Comparison of ENCODE assay signal across 8 cellular contexts in genomic region chr17:8126306-8127066, GRCh38. TPM values are rescaled to one million over a fixed set of nuclear protein-coding genes. Genes with fewer than 3 reads are reported as not detected.
DNase-seq lines count a peak whose midpoint lies in the region; ATAC-seq, FAIRE-seq and TF ChIP-seq lines count a peak whose summit lies in the region.

No MANE protein-coding gene starts in this region.

- no peaks in the 10 kb centered on the region for H3K9me2 ChIP-seq in GM23248 (ENCODE audit: insufficient read depth)

- H3K4me3 Mint-ChIP-seq in CD8-positive, alpha-beta memory T cell: peak overlapping the region; percentile 85 to 94 (median 92)

- WGBS in GM23248 (ENCODE audit: low coverage in 1 of 2, low lambda C conversion rate in 2 of 2, missing lambda C conversion rate in 2 of 2), 2 experiments: 1% methylated on average over 24 to 34 of the region's 61 CpGs
- WGBS in right cardiac atrium: under 1% methylated on average over 60 of the region's 61 CpGs

- peaks cover 0 to 2% (median 0%) of the 10 kb centered on the region in 5 donors for H3K9me3 Mint-ChIP-seq in CD8-positive, alpha-beta memory T cell

- H3F3A ChIP-seq in GM23248 (ENCODE audit: insufficient read depth): peaks cover 14% of the 10 kb centered on the region

- H3K36me3 ChIP-seq in CD8-positive, alpha-beta memory T cell (ENCODE audit: insufficient read depth, low read length): no peaks in the 10 kb centered on the region
- no peaks in the 10 kb centered on the region for H3K36me3 ChIP-seq in GM23248 (ENCODE audit: low read depth)

- H3K27me3 ChIP-seq in CD8-positive, alpha-beta memory T cell (ENCODE audit: insufficient read depth, low read length, poor library complexity, severe bottlenecking): peaks cover 7% of the 10 kb centered on the region
- H3K27me3 ChIP-seq in GM23248 (replicated peaks; ENCODE audit: insufficient read depth) (no peaks in the 10 kb centered on the region), right cardiac atrium (ENCODE audit: control insufficient read depth, insufficient read depth) (no peaks in the 10 kb centered on the region)

- no peaks in the 10 kb centered on the region for H4K20me1 ChIP-seq in GM23248 (ENCODE audit: insufficient read depth)

- peak overlapping the region; percentile 5 to 91 (median 82) for H3K27ac Mint-ChIP-seq in CD8-positive, alpha-beta memory T cell

- peaks cover 40% of the 10 kb centered on the region for H3K4me1 ChIP-seq in CD8-positive, alpha-beta memory T cell (ENCODE audit: insufficient read depth, low read length)
- peaks cover 19% of the 10 kb centered on the region for H3K4me1 ChIP-seq in GM23248 (ENCODE audit: insufficient read depth)
- H3K4me1 ChIP-seq in right cardiac atrium (ENCODE audit: control insufficient read depth, insufficient read depth, low read length): peaks cover 5% of the 10 kb centered on the region

- in situ Hi-C loops in GM23248 (cut with MboI): no loop called here

- peak overlapping the region; percentile 60 for H3K9ac ChIP-seq in GM23248

- CTCF ChIA-PET in CD8-positive, alpha-beta memory T cell (lab: Charles Lee): interaction anchor here (0.7 to 2.5 kb wide), 5 partner anchors 8 to 47 kb away, joined by 3 to 17 read pairs (median 3); partner anchors contain the start of gene ALOXE3

- intact Hi-C loops in right cardiac atrium (cut with DNase I): loop anchor here (10.0 kb wide), 3 partner anchors 48 to 98 kb away; partner anchors contain the start of gene TMEM107 (in 1 of the 4)

- POLR2A ChIA-PET in CD8-positive, alpha-beta memory T cell (lab: Charles Lee): interaction anchor here (1.3 to 2.3 kb wide), 3 partner anchors 12 to 95 kb away, joined by 4 to 8 read pairs (median 4); no protein-coding TSS in a partner anchor

- peak overlapping the region; percentile 24 for H3K27ac ChIP-seq in CD8-positive, alpha-beta memory T cell (ENCODE audit: low read depth, low read length)
- peak overlapping the region; percentile 3; the same call in 1 of the 2 replicates for H3K27ac ChIP-seq in GM23248
- H3K27ac ChIP-seq in angular gyrus (ENCODE audit: low read depth, low read length): peak overlapping the region; percentile 40
- peak overlapping the region; percentile 69 for H3K27ac ChIP-seq in right cardiac atrium (ENCODE audit: low read length)

- peak; percentile 33 to 55 (median 46) for DNase-seq in CD8-positive, alpha-beta memory T cell
- DNase-seq in GM23248 (peak; percentile 67), OCI-M1 (lab: John Stamatoyannopoulos, UW) (peak; percentile 74), right cardiac atrium (peak in 2 of 3 donors; percentile 74 to 77), retinal pigment epithelial cell (ENCODE audit: low read depth) (no peak), DMS153 treated with DMSO at 0.1 percent for 48 hours (lab: John Stamatoyannopoulos, UW; ENCODE audit: unreplicated experiment) (no peak), D721Med (ENCODE audit: insufficient read length, low spot score) (no peak)

- peaks cover 0 to 11% (median 0%) of the 10 kb centered on the region in 3 donors for H3K36me3 Mint-ChIP-seq in CD8-positive, alpha-beta memory T cell

- FAIRE-seq in D721Med (lab: Jason Lieb, UNC): no peak

- H3K9me3 ChIP-seq in CD8-positive, alpha-beta memory T cell (ENCODE audit: low read length): no peaks in the 10 kb centered on the region
- no peaks in the 10 kb centered on the region for H3K9me3 ChIP-seq in GM23248 (ENCODE audit: low read depth)
- H3K9me3 ChIP-seq in right cardiac atrium (ENCODE audit: control insufficient read depth, low read length): no peaks in the 10 kb centered on the region

- TF ChIP-seq CTCF in retinal pigment epithelial cell (conservative IDR thresholded peaks at IDR 0.05; ENCODE audit: low read depth, low read length) (no peak), D721Med (IDR thresholded peaks at IDR 0.05; ENCODE audit: insufficient read depth, missing control alignments) (no peak)

- H3K27me3 Mint-ChIP-seq in CD8-positive, alpha-beta memory T cell: peaks cover 17 to 31% of the 10 kb centered on the region in 2 donors

- peak; percentile 43 to 66 for ATAC-seq in right cardiac atrium

- peak overlapping the region; percentile 91 for H3K4me3 ChIP-seq in CD8-positive, alpha-beta memory T cell (ENCODE audit: low read length)
- peak overlapping the region; percentile 75 for H3K4me3 ChIP-seq in GM23248
- peak overlapping the region; percentile 94 for H3K4me3 ChIP-seq in right cardiac atrium (ENCODE audit: low read length)
- peak overlapping the region; percentile 78 for H3K4me3 ChIP-seq in retinal pigment epithelial cell (ENCODE audit: low read length)

- H3K79me2 ChIP-seq in GM23248 (ENCODE audit: insufficient read depth): no peaks in the 10 kb centered on the region

- peak overlapping the region; percentile 93 for H2AFZ ChIP-seq in GM23248

- H3K4me1 Mint-ChIP-seq in CD8-positive, alpha-beta memory T cell: peaks cover 43 to 54% (median 51%) of the 10 kb centered on the region in 3 donors

- H3K4me2 ChIP-seq in GM23248 (ENCODE audit: unreplicated experiment): peak overlapping the region; percentile 96

RNA-seq across cellular contexts. Expression of gene HES7, which starts 2.6 kb away (rescaled TPM):
- total RNA-seq in CD8-positive, alpha-beta memory T cell: 1 to 10 TPM; 1.6 to 1.8 TPM
- polyA plus RNA-seq in CD8-positive, alpha-beta memory T cell: not detected
- not detected in 2 replicates for total RNA-seq in GM23248 (2014; rRNA removed; shearing (Covaris generic))
- polyA plus RNA-seq in GM23248 (2016; fragmentation: Nextera tagmentation; extraction: Ambion mirVana) (not detected in 2 replicates), right cardiac atrium (0.25 TPM)
- total RNA-seq in right cardiac atrium: under 1 TPM; 0.62 to 0.76 (median 0.73) TPM

RNA-seq across cellular contexts. Expression of gene ALOXE3, which starts 8.2 kb away (rescaled TPM):
- total RNA-seq in CD8-positive, alpha-beta memory T cell: not detected
- not detected for polyA plus RNA-seq in CD8-positive, alpha-beta memory T cell
- total RNA-seq in GM23248 (2014; rRNA removed; shearing (Covaris generic)): under 0.01 TPM in 1 of 2 replicates, not detected in the other
- polyA plus RNA-seq in GM23248 (2016; fragmentation: Nextera tagmentation; extraction: Ambion mirVana): 0.11 and 0.19 TPM in 2 replicates
- total RNA-seq in right cardiac atrium: not detected
- polyA plus RNA-seq in right cardiac atrium: not detected

RNA-seq across cellular contexts. Expression of gene PER1, which starts 25.7 kb away (rescaled TPM):
- 10 to 100 TPM; 26.5 to 35.8 TPM for total RNA-seq in CD8-positive, alpha-beta memory T cell
- polyA plus RNA-seq in CD8-positive, alpha-beta memory T cell: 12.1 TPM
- total RNA-seq in GM23248 (2014; rRNA removed; shearing (Covaris generic)): 4.4 and 5.1 TPM in 2 replicates
- polyA plus RNA-seq in GM23248 (2016; fragmentation: Nextera tagmentation; extraction: Ambion mirVana) (5.3 and 5.9 TPM in 2 replicates), right cardiac atrium (110 TPM)
- 100 to 1,000 TPM in 3 of 4 donors, 10 to 100 TPM in 1; 96.2 to 150 (median 124) TPM for total RNA-seq in right cardiac atrium

RNA-seq across cellular contexts. Expression of gene VAMP2, which starts 36.3 kb away (rescaled TPM):
- total RNA-seq in CD8-positive, alpha-beta memory T cell: 10 to 100 TPM; 38.3 to 41.0 TPM
- polyA plus RNA-seq in CD8-positive, alpha-beta memory T cell: 98.3 TPM
- 6.2 and 6.5 TPM in 2 replicates for total RNA-seq in GM23248 (2014; rRNA removed; shearing (Covaris generic))
- 25.5 and 27.1 TPM in 2 replicates for polyA plus RNA-seq in GM23248 (2016; fragmentation: Nextera tagmentation; extraction: Ambion mirVana)
- total RNA-seq in right cardiac atrium: 10 to 100 TPM; 68.7 to 74.9 (median 71.8) TPM
- 50.2 TPM for polyA plus RNA-seq in right cardiac atrium

RNA-seq across cellular contexts. Expression of gene ALOX12B, which starts 39.0 kb away (rescaled TPM):
- total RNA-seq in CD8-positive, alpha-beta memory T cell: 1 to 10 TPM; 1.3 to 1.9 TPM
- polyA plus RNA-seq in CD8-positive, alpha-beta memory T cell: not detected
- not detected in 2 replicates for total RNA-seq in GM23248 (2014; rRNA removed; shearing (Covaris generic))
- polyA plus RNA-seq in GM23248 (2016; fragmentation: Nextera tagmentation; extraction: Ambion mirVana) (not detected in 2 replicates), right cardiac atrium (not detected)
- total RNA-seq in right cardiac atrium: under 1 TPM in 1 of 4 donors, not detected in 3; 0.71 TPM

Comparison
In these comparisons a context has a peak if more than half of its experiments do, and no peak if none do; other contexts are left out.
1. DNase-seq: peak in CD8-positive, alpha-beta memory T cell (5 of 5), GM23248 (single experiment), OCI-M1 (single experiment) and right cardiac atrium (2 of 3); none in retinal pigment epithelial cell (single experiment), DMS153 treated with DMSO at 0.1 percent for 48 hours (single experiment) and D721Med (single experiment).
2. H3K27ac ChIP-seq: peak in every context shown above with its lines; median percentile 69 in right cardiac atrium; 40 in angular gyrus; 24 in CD8-positive, alpha-beta memory T cell; 3 in GM23248.
3. Peak in every context shown above with its lines, with median percentiles within 50 percentile points of each other: H3K4me3 ChIP-seq.